8 cellular contexts compared by ENCODE assay signal in genomic region chr11:32892355-32893090, GRCh38. TPM values are rescaled to one million over a fixed set of nuclear protein-coding genes. Genes with fewer than 3 reads are reported as not detected.
A peak's percentile ranks its signal among the peaks of the same experiment; 100 is the strongest.
DNase-seq lines count a peak whose midpoint lies in the region; ATAC-seq and TF ChIP-seq lines count a peak whose summit lies in the region.

Gene QSER1, plus strand, starts transcription at chr11:32892811. Its CDS starts 315 bp downstream, at chr11:32893126.

- DNase-seq in Calu3 (peak; percentile 75), HUDEP-2 (lab: John Stamatoyannopoulos, UW; ENCODE audit: unreplicated experiment in 76 of 76) (peak in 62 of 76 experiments; percentile 10 to 80 (median 57)), RPMI7951 (ENCODE audit: low read depth) (peak; percentile 60), fibroblast of the aortic adventitia (ENCODE audit: low read depth) (peak; percentile 29)
- DNase-seq in activated T-helper 2 cell treated with anti-CD3 and anti-CD28 coated beads, Interferon-gamma antibody, Interleukin-2, Interleukin-4, amounts not matched to agents 10 μg/mL and 5 μg/mL and 100 μg/mL, durations not matched to agents 14 hours and 24 hours and 36 hours (ENCODE audit: low spot score) = peak; percentile 63
- peak; percentile 75 for DNase-seq in stimulated activated naive CD8-positive, alpha-beta T cell treated with anti-CD3 and anti-CD28 coated beads, Interleukin-15, Interleukin-2, amounts not matched to agents 100 U/mL and 50 U/mL, for 24 hours

- H3K27me3 Mint-ChIP-seq in Calu3 (ENCODE audit: unreplicated experiment) (no peaks in the 10 kb centered on the region), nephron (ENCODE audit: low read depth) (peaks cover 4% of the 10 kb centered on the region)
- H3K27me3 Mint-ChIP-seq in activated T-helper 2 cell treated with anti-CD3 and anti-CD28 coated beads, Interferon-gamma antibody, Interleukin-2, Interleukin-4, amounts not matched to agents 10 μg/mL and 5 μg/mL and 100 μg/mL, durations not matched to agents 14 hours and 24 hours and 36 hours (ENCODE audit: low read depth) = peaks cover 8% of the 10 kb centered on the region

- BruUV-seq in Calu3 (replicated peaks; lab: Mats Ljungman, UMichigan) = no TSS peak

- peak within 1 kb of the TSS; percentile 96 for H3K27ac Mint-ChIP-seq in Calu3 (ENCODE audit: unreplicated experiment)
- peak within 1 kb of the TSS; percentile 95 for H3K27ac Mint-ChIP-seq in activated T-helper 2 cell treated with anti-CD3 and anti-CD28 coated beads, Interferon-gamma antibody, Interleukin-2, Interleukin-4, amounts not matched to agents 10 μg/mL and 5 μg/mL and 100 μg/mL, durations not matched to agents 14 hours and 24 hours and 36 hours
- peak within 1 kb of the TSS; percentile 99 to 100 (median 100) for H3K27ac Mint-ChIP-seq in nephron

- no peak for TF ChIP-seq CTCF in Calu3 (IDR thresholded peaks at IDR 0.05; ENCODE audit: unreplicated experiment)
- TF ChIP-seq CTCF in fibroblast of the aortic adventitia (IDR thresholded peaks at IDR 0.05; ENCODE audit: insufficient read depth, low read length) = no peak
- no peak for TF ChIP-seq CTCF in nephron (IDR thresholded peaks at IDR 0.05; ENCODE audit: unreplicated experiment in 3 of 3)

- H3K4me3 ChIP-seq in fibroblast of the aortic adventitia (ENCODE audit: low read depth, low read length) = peak within 1 kb of the TSS; percentile 83

- peaks cover 28% of the 10 kb centered on the region for H3K36me3 Mint-ChIP-seq in Calu3 (ENCODE audit: insufficient read depth, unreplicated experiment)
- H3K36me3 Mint-ChIP-seq in activated T-helper 2 cell treated with anti-CD3 and anti-CD28 coated beads, Interferon-gamma antibody, Interleukin-2, Interleukin-4, amounts not matched to agents 10 μg/mL and 5 μg/mL and 100 μg/mL, durations not matched to agents 14 hours and 24 hours and 36 hours (ENCODE audit: low read depth) = peaks cover 7% of the 10 kb centered on the region
- H3K36me3 Mint-ChIP-seq in nephron (ENCODE audit: low read depth) = peaks cover 2% of the 10 kb centered on the region

- ATAC-seq in GM21360 (IDR thresholded peaks at IDR 0.05; ENCODE audit: unreplicated experiment) = peak; percentile 65
- peak; percentile 61 for ATAC-seq in stimulated activated naive CD8-positive, alpha-beta T cell treated with anti-CD3 and anti-CD28 coated beads, Interleukin-15, Interleukin-2, amounts not matched to agents 100 U/mL and 50 U/mL, for 24 hours

- H3K9me3 Mint-ChIP-seq in Calu3 (ENCODE audit: low read depth, unreplicated experiment) (no peaks in the 10 kb centered on the region), nephron (no peaks in the 10 kb centered on the region)
- H3K9me3 Mint-ChIP-seq in activated T-helper 2 cell treated with anti-CD3 and anti-CD28 coated beads, Interferon-gamma antibody, Interleukin-2, Interleukin-4, amounts not matched to agents 10 μg/mL and 5 μg/mL and 100 μg/mL, durations not matched to agents 14 hours and 24 hours and 36 hours = no peaks in the 10 kb centered on the region

- H3K4me1 Mint-ChIP-seq in Calu3 (ENCODE audit: low read depth, unreplicated experiment) = peaks cover 5% of the 10 kb centered on the region
- peaks cover 23% of the 10 kb centered on the region for H3K4me1 Mint-ChIP-seq in activated T-helper 2 cell treated with anti-CD3 and anti-CD28 coated beads, Interferon-gamma antibody, Interleukin-2, Interleukin-4, amounts not matched to agents 10 μg/mL and 5 μg/mL and 100 μg/mL, durations not matched to agents 14 hours and 24 hours and 36 hours (ENCODE audit: low read depth)
- H3K4me1 Mint-ChIP-seq in nephron = peaks cover 37% of the 10 kb centered on the region

- H3K4me3 Mint-ChIP-seq in Calu3 (ENCODE audit: low read depth, unreplicated experiment) = peak within 1 kb of the TSS; percentile 95
- H3K4me3 Mint-ChIP-seq in activated T-helper 2 cell treated with anti-CD3 and anti-CD28 coated beads, Interferon-gamma antibody, Interleukin-2, Interleukin-4, amounts not matched to agents 10 μg/mL and 5 μg/mL and 100 μg/mL, durations not matched to agents 14 hours and 24 hours and 36 hours (ENCODE audit: low read depth) = peak within 1 kb of the TSS; percentile 98
- peak within 1 kb of the TSS; percentile 98 to 99 (median 99) for H3K4me3 Mint-ChIP-seq in nephron

- intact Hi-C loops in Calu3 (cut with micrococcal nuclease; ENCODE audit: unreplicated experiment) = loop anchor here (5.0 to 10.0 kb wide), 2 partner anchors 70 to 172 kb away; no protein-coding TSS in a partner anchor
- intact Hi-C loops in activated T-helper 2 cell treated with anti-CD3 and anti-CD28 coated beads, Interferon-gamma antibody, Interleukin-2, Interleukin-4, amounts not matched to agents 10 μg/mL and 5 μg/mL and 100 μg/mL, durations not matched to agents 14 hours and 24 hours and 36 hours (cut with micrococcal nuclease) = loop anchor here (1.0 to 5.0 kb wide), 4 partner anchors 64 to 310 kb away; partner anchors contain the start of genes EIF3M and PRRG4

- CTCF ChIA-PET in Calu3 (lab: Charles Lee) = interaction anchor here (0.5 to 1.4 kb wide), 5 partner anchors 17 to 86 kb away, joined by 3 to 5 read pairs (median 3); no protein-coding TSS in a partner anchor

RNA-seq across cellular contexts. Expression of gene QSER1, which starts in this region (rescaled TPM):
- total RNA-seq in Calu3 (2022) (44.9 and 54.8 TPM in 2 replicates), fibroblast of the aortic adventitia (ENCODE audit: low replicate concordance) (18.8 and 38.1 TPM in 2 replicates)
- total RNA-seq in RPMI7951 (2014; rRNA removed; shearing (Covaris generic)) = 19.2 and 21.4 TPM in 2 replicates
- 17.9 and 18.2 TPM in 2 replicates for total RNA-seq in activated T-helper 2 cell treated with anti-CD3 and anti-CD28 coated beads, Interferon-gamma antibody, Interleukin-2, Interleukin-4, amounts not matched to agents 10 μg/mL and 5 μg/mL and 100 μg/mL, durations not matched to agents 14 hours and 24 hours and 36 hours

Comparison
In these comparisons a context has a peak if more than half of its experiments do, and no peak if none do; other contexts are left out.
1. Peak in every context shown above with its lines: DNase-seq, ATAC-seq and H3K4me3 ChIP-seq.